In genomic region chr2:233288663-233289062, GRCh38 we compare ENCODE assay signal across 15 cellular contexts. TPM values are rescaled to one million over a fixed set of nuclear protein-coding genes. Genes with fewer than 3 reads are reported as not detected.
A peak's percentile ranks its signal among the peaks of the same experiment; 100 is the strongest.
DNase-seq lines count a peak whose midpoint lies in the region; ATAC-seq and TF ChIP-seq lines count a peak whose summit lies in the region.
"Had no signal": no experiment of that assay in that cellular context is flagged by ENCODE, and none has a peak within 500 bp of the region (broad histone marks: within the 10 kb centered on the region; RNA-seq: fewer than 3 reads in every experiment).

No MANE protein-coding gene starts in this region.

- no peak overlapping the region for H3K27ac ChIP-seq in CD8-positive, alpha-beta memory T cell (ENCODE audit: low read depth, low read length)
- H3K27ac ChIP-seq in angular gyrus (ENCODE audit: low read depth, low read length) (peak overlapping the region; percentile 17), hepatocyte (no peak overlapping the region)
- H3K27ac ChIP-seq: thoracic aorta had no signal

- no peaks in the 10 kb centered on the region for H3K27me3 ChIP-seq in CD8-positive, alpha-beta memory T cell (ENCODE audit: insufficient read depth, low read length, poor library complexity, severe bottlenecking)
- H3K27me3 ChIP-seq in hepatocyte: no peaks in the 10 kb centered on the region

- no peaks in the 10 kb centered on the region for H3K9me2 ChIP-seq in hepatocyte (replicated peaks; ENCODE audit: insufficient read depth)

- H3K27ac Mint-ChIP-seq in CD8-positive, alpha-beta memory T cell: peak overlapping the region in 6 of 8 donors; percentile 17 to 89 (median 51)
- peak overlapping the region; percentile 77 for H3K27ac Mint-ChIP-seq in nephron progenitor cell

- POLR2A ChIA-PET in CD8-positive, alpha-beta memory T cell (lab: Charles Lee): no interaction called here

- H3K79me2 ChIP-seq in hepatocyte: no peaks in the 10 kb centered on the region

- H3K36me3 Mint-ChIP-seq in CD8-positive, alpha-beta memory T cell: peaks cover 16 to 90% (median 37%) of the 10 kb centered on the region in 3 donors
- peaks cover 66% of the 10 kb centered on the region for H3K36me3 Mint-ChIP-seq in nephron progenitor cell (ENCODE audit: low read depth)

- no peak overlapping the region for H3K4me3 Mint-ChIP-seq in CD8-positive, alpha-beta memory T cell
- no peak overlapping the region for H3K4me3 Mint-ChIP-seq in nephron progenitor cell

- CTCF ChIA-PET in CD8-positive, alpha-beta memory T cell (lab: Charles Lee): interaction anchor here (2.3 kb wide), 1 partner anchor 154 kb away, joined by 7 read pairs; no protein-coding TSS in a partner anchor

- no peak for ATAC-seq in HG02973 (IDR thresholded peaks at IDR 0.05; ENCODE audit: unreplicated experiment)
- no peak for ATAC-seq in GM21390 (IDR thresholded peaks at IDR 0.05; ENCODE audit: unreplicated experiment)
- ATAC-seq: left ventricle myocardium superior had no signal

- no peaks in the 10 kb centered on the region for H3K4me1 ChIP-seq in CD8-positive, alpha-beta memory T cell (ENCODE audit: insufficient read depth, low read length)
- no peaks in the 10 kb centered on the region for H3K4me1 ChIP-seq in hepatocyte (ENCODE audit: insufficient read depth)

- TF ChIP-seq CTCF in nephron progenitor cell (IDR thresholded peaks at IDR 0.05) (no peak), hepatocyte (IDR thresholded peaks at IDR 0.05; ENCODE audit: poor library complexity) (no peak)

- no peaks in the 10 kb centered on the region for H4K20me1 ChIP-seq in hepatocyte (ENCODE audit: insufficient read depth, poor library complexity, severe bottlenecking)

- peaks cover 12 to 25% (median 21%) of the 10 kb centered on the region in 3 donors for H3K4me1 Mint-ChIP-seq in CD8-positive, alpha-beta memory T cell
- peaks cover 25% of the 10 kb centered on the region for H3K4me1 Mint-ChIP-seq in nephron progenitor cell

- peaks cover 80% of the 10 kb centered on the region for H3K36me3 ChIP-seq in CD8-positive, alpha-beta memory T cell (ENCODE audit: insufficient read depth, low read length)
- no peaks in the 10 kb centered on the region for H3K36me3 ChIP-seq in hepatocyte (replicated peaks; ENCODE audit: insufficient read depth, low read depth)

- H3K4me2 ChIP-seq in hepatocyte: no peak overlapping the region

- no peaks in the 10 kb centered on the region for H3K27me3 Mint-ChIP-seq in CD8-positive, alpha-beta memory T cell
- H3K27me3 Mint-ChIP-seq in nephron progenitor cell (ENCODE audit: low read depth, poor library complexity): no peaks in the 10 kb centered on the region

- H3K9me3 Mint-ChIP-seq in CD8-positive, alpha-beta memory T cell: no peaks in the 10 kb centered on the region
- H3K9me3 Mint-ChIP-seq in nephron progenitor cell: no peaks in the 10 kb centered on the region

- no peak overlapping the region for H2AFZ ChIP-seq in hepatocyte

- WGBS in hepatocyte (ENCODE audit: low lambda C conversion rate, missing lambda C conversion rate): 73% methylated on average over 5 of the region's 5 CpGs

- no peak for DNase-seq in CD8-positive, alpha-beta memory T cell
- DNase-seq in NCI-H1417 (lab: John Stamatoyannopoulos, UW): peak; percentile 1 to 78 (median 22)
- no peak for DNase-seq in nephron progenitor cell
- DNase-seq in hepatocyte (ENCODE audit: low spot score): no peak
- no peak for DNase-seq in SHP77 (lab: John Stamatoyannopoulos, UW)
- DNase-seq: activated naive CD4-positive, alpha-beta T cell; left ventricle myocardium superior; NCI-H524; T1000 had no signal

- no peaks in the 10 kb centered on the region for H3K9me3 ChIP-seq in CD8-positive, alpha-beta memory T cell (ENCODE audit: low read length)
- no peaks in the 10 kb centered on the region for H3K9me3 ChIP-seq in hepatocyte (ENCODE audit: low read depth)
- H3K9me3 ChIP-seq: thoracic aorta had no signal

- no peak overlapping the region for H3K4me3 ChIP-seq in CD8-positive, alpha-beta memory T cell (ENCODE audit: low read length)
- H3K4me3 ChIP-seq in hepatocyte: no peak overlapping the region
- H3K4me3 ChIP-seq: thoracic aorta had no signal

RNA-seq across cellular contexts. Expression of gene SAG, which starts 19.0 kb away (rescaled TPM):
- total RNA-seq in CD8-positive, alpha-beta memory T cell: not detected
- not detected for polyA plus RNA-seq in CD8-positive, alpha-beta memory T cell
- 0.47 TPM in 1 of 2 replicates, not detected in the other for total RNA-seq in hepatocyte
- polyA plus RNA-seq in hepatocyte: not detected in 2 replicates
- total RNA-seq: cardiac septum, endothelial cell of umbilical vein, left ventricle myocardium superior, thoracic aorta had no signal
- polyA plus RNA-seq: endothelial cell of umbilical vein had no signal

RNA-seq across cellular contexts. Expression of gene ATG16L1, which starts 37.2 kb away (rescaled TPM):
- 10 to 100 TPM; 32.0 to 34.2 TPM for total RNA-seq in CD8-positive, alpha-beta memory T cell
- polyA plus RNA-seq in CD8-positive, alpha-beta memory T cell: 19.5 TPM
- 21.9 and 28.2 TPM in 2 replicates for total RNA-seq in hepatocyte
- polyA plus RNA-seq in hepatocyte: 15.7 and 16.6 TPM in 2 replicates

Comparison
In these comparisons a context has a peak if more than half of its experiments do, and no peak if none do; other contexts are left out.
1. DNase-seq: peak in NCI-H1417 (3 of 3); none in CD8-positive, alpha-beta memory T cell (0 of 5), nephron progenitor cell (single experiment), hepatocyte (single experiment) and SHP77 (0 of 2).